Comparison of ENCODE assay signal across 2 cellular contexts in genomic region chr10:5465976-5466450, GRCh38.
TF ChIP-seq lines count a peak whose summit lies in the region.

No MANE protein-coding gene starts in this region.

TF ChIP-seq in HepG2, 621 proteins besides CTCF, POLR2A, EP300 and RAD21:
- peak; percentile 23; the same call in 1 of the 2 replicates for TF ChIP-seq UBTF (CRISPR knock-in tag; IDR thresholded peaks at IDR 0.05)
- no peak for TF ChIP-seq SOX6 (IDR thresholded peaks at IDR 0.05)
- no peak for TF ChIP-seq SOX6 (CRISPR knock-in tag; IDR thresholded peaks at IDR 0.05)
- TF ChIP-seq TEAD3 (CRISPR knock-in tag; optimal IDR thresholded peaks at IDR 0.05; ENCODE audit: borderline replicate concordance) = peak; percentile 1
- TF ChIP-seq PHF8 (CRISPR knock-in tag; IDR thresholded peaks at IDR 0.05) = peak; percentile 50; the same call in 1 of the 2 replicates
- TF ChIP-seq SP140L (CRISPR knock-in tag; IDR thresholded peaks at IDR 0.05; ENCODE audit: borderline replicate concordance) = no peak
TF ChIP-seq in HepG2: peak in this region for 3.

TF ChIP-seq in SK-N-SH, 30 proteins besides CTCF, POLR2A, EP300 and RAD21:
- TF ChIP-seq ZBTB33 (IDR thresholded peaks at IDR 0.05; ENCODE audit: borderline replicate concordance, low read depth) (no peak), NRF1 (IDR thresholded peaks at IDR 0.05; ENCODE audit: low read depth, low read length) (no peak), RCOR1 (IDR thresholded peaks at IDR 0.05; ENCODE audit: low read length) (no peak), FOSL2 (IDR thresholded peaks at IDR 0.05; ENCODE audit: borderline replicate concordance, low read depth) (no peak), POLR2AphosphoS5 (IDR thresholded peaks at IDR 0.05; ENCODE audit: low read depth, low read length) (no peak), MXI1 (IDR thresholded peaks at IDR 0.05; ENCODE audit: low read depth, low read length) (no peak), USF2 (IDR thresholded peaks at IDR 0.05; ENCODE audit: borderline replicate concordance, low read depth, low read length) (no peak), CHD2 (IDR thresholded peaks at IDR 0.05; ENCODE audit: low read length, partially characterized antibody) (no peak), FOXM1 (IDR thresholded peaks at IDR 0.05; ENCODE audit: low read depth) (no peak), REST (IDR thresholded peaks at IDR 0.05; ENCODE audit: low read depth, low read length) (no peak), EZH2phosphoT487 (IDR thresholded peaks at IDR 0.05; ENCODE audit: borderline replicate concordance, low read depth) (no peak), RFX5 (IDR thresholded peaks at IDR 0.05; ENCODE audit: low read length) (no peak)
